ENCODE assay signal across 22 cellular contexts in the genomic region with DNA sequence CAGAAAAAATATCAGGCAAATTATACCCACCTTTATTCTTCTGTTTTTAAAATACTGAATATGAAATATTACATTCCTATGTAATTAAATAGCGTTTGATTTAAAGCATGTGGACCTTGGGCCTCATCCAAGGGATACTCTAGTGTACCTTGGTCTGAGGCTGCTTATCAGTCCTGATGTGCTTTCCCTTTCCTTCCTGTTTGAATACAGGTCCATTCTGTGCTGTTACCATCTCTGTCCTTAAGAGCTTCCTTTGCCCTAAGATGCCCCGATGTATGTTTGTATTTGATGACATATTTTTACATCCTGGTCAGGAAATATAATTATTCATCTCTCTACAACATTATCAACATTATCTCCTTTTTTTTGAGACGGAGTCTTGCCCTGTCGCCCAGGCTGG. TPM values are rescaled to one million over a fixed set of nuclear protein-coding genes. Genes with fewer than 3 reads are reported as not detected.
DNase-seq lines count a peak whose midpoint lies in the region; ATAC-seq and TF ChIP-seq lines count a peak whose summit lies in the region.
"Had no signal": no experiment of that assay in that cellular context is flagged by ENCODE, and none has a peak within 500 bp of the region (broad histone marks: within the 10 kb centered on the region; RNA-seq: fewer than 3 reads in every experiment).

No MANE protein-coding gene starts in this region.

- H3K27ac Mint-ChIP-seq in mesothelial cell of epicardium: peak overlapping the region; percentile 30
- H3K27ac Mint-ChIP-seq: CD4-positive, alpha-beta memory T cell had no signal

- peak overlapping the region; percentile 64 for H3K27ac ChIP-seq in VCaP
- H3K27ac ChIP-seq: A549, GM23248 had no signal

- H3K27me3 Mint-ChIP-seq in mesothelial cell of epicardium (ENCODE audit: low read depth): no peaks in the 10 kb centered on the region
- H3K27me3 Mint-ChIP-seq: CD4-positive, alpha-beta memory T cell had no signal

- H3K4me3 Mint-ChIP-seq in mesothelial cell of epicardium: no peak overlapping the region
- H3K4me3 Mint-ChIP-seq: CD4-positive, alpha-beta memory T cell; H9 had no signal

- ATAC-seq in GM21381 (IDR thresholded peaks at IDR 0.05; ENCODE audit: unreplicated experiment): no peak
- ATAC-seq: A549, PC-3 had no signal

- H3K4me1 Mint-ChIP-seq in mesothelial cell of epicardium: peaks cover 27% of the 10 kb centered on the region
- H3K4me1 Mint-ChIP-seq: CD4-positive, alpha-beta memory T cell had no signal

- DNase-seq in amniotic epithelial cell (ENCODE audit: low read depth) (peak; percentile 6), iris pigment epithelial cell (ENCODE audit: low read depth) (peak; percentile 35), mesothelial cell of epicardium (ENCODE audit: low spot score in 2 of 2, unreplicated experiment in 2 of 2) (no peak), GOT3 (lab: John Stamatoyannopoulos, UW) (no peak), ecto neural progenitor cell (ENCODE audit: low spot score) (no peak)
- DNase-seq: C1 segment of cervical spinal cord; Caco-2; CD4-positive, alpha-beta memory T cell; GM23248; H9; IMR-90; KG1; MG63; NCI-H2029; NCI-H446 treated with DMSO at 0.1 percent for 48 hours; NCI-H526; NCI-H82; NK-92 treated with Interleukin-12 subunit alpha and Interleukin-12 subunit beta, amount 100 ng/mL, for 24 hours; PC-3 had no signal

- no peak for TF ChIP-seq CTCF in VCaP (conservative IDR thresholded peaks at IDR 0.05)
- no peak for TF ChIP-seq CTCF in mesothelial cell of epicardium (IDR thresholded peaks at IDR 0.05; ENCODE audit: unreplicated experiment)

- H3K9me3 Mint-ChIP-seq in mesothelial cell of epicardium: no peaks in the 10 kb centered on the region
- H3K9me3 Mint-ChIP-seq: H9 had no signal

- H3K36me3 Mint-ChIP-seq in mesothelial cell of epicardium: no peaks in the 10 kb centered on the region
- H3K36me3 Mint-ChIP-seq: CD4-positive, alpha-beta memory T cell had no signal

RNA-seq across cellular contexts. Expression of a gene that starts 24.1 kb away (rescaled TPM):
- total RNA-seq in mesothelial cell of epicardium: 58.5 to 61.1 TPM (median 60.2 TPM) in 3 replicates
- total RNA-seq: CD4-positive, alpha-beta memory T cell had no signal

Comparison
In these comparisons a context has a peak if more than half of its experiments do, and no peak if none do; other contexts are left out.
1. DNase-seq: peak in amniotic epithelial cell (single experiment) and iris pigment epithelial cell (single experiment); none in mesothelial cell of epicardium (0 of 2), GOT3 (single experiment) and ecto neural progenitor cell (single experiment).